8 cellular contexts compared by ENCODE assay signal in genomic region chr17:28854457-28855382, GRCh38. TPM values are rescaled to one million over a fixed set of nuclear protein-coding genes. Genes with fewer than 3 reads are reported as not detected.
A peak's percentile ranks its signal among the peaks of the same experiment; 100 is the strongest.
DNase-seq lines count a peak whose midpoint lies in the region; ATAC-seq and TF ChIP-seq lines count a peak whose summit lies in the region.

Gene ERAL1 (plus strand): TSS chr17:28855016. CDS start chr17:28855035, 19 bp downstream.

- ATAC-seq in HG02763 (IDR thresholded peaks at IDR 0.05; ENCODE audit: unreplicated experiment) (peak; percentile 92), heart right ventricle (peak; percentile 98 to 100 (median 99)), upper lobe of left lung (ENCODE audit: low FRiP score in 2 of 2) (peak; percentile 96 to 99)

- peak in 3 of 4 donors; percentile 23 to 73 (median 56) for TF ChIP-seq POLR2A in upper lobe of left lung (IDR thresholded peaks at IDR 0.05)

- DNase-seq in GM12865 (ENCODE audit: low read depth) (peak; percentile 90), NCI-H1436 (lab: John Stamatoyannopoulos, UW) (peak; percentile 90), amniotic epithelial cell (ENCODE audit: low read depth) (peak; percentile 81), heart right ventricle (peak; percentile 76 to 87), posterior vena cava (ENCODE audit: low spot score) (peak; percentile 95), upper lobe of left lung (peak; percentile 89 to 90)

- H3K27me3 Mint-ChIP-seq in T-helper 1 cell treated with Interleukin-12 subunit alpha and Interleukin-12 subunit beta and Interleukin-4 antibody, amounts not matched to agents 30 μg/mL and 1 μg/mL, for 36 hours (ENCODE audit: low read depth) = no peaks in the 10 kb centered on the region

- H3K27ac ChIP-seq in heart right ventricle (peak within 1 kb of the TSS; percentile 44 to 87 (median 75)), upper lobe of left lung (peak within 1 kb of the TSS; percentile 62 to 84 (median 71))

- H3K4me3 Mint-ChIP-seq in T-helper 1 cell treated with Interleukin-12 subunit alpha and Interleukin-12 subunit beta and Interleukin-4 antibody, amounts not matched to agents 30 μg/mL and 1 μg/mL, for 36 hours = peak within 1 kb of the TSS; percentile 92

- H3K36me3 ChIP-seq in heart right ventricle (peaks cover 0 to 38% (median 17%) of the 10 kb centered on the region in 9 donors), upper lobe of left lung (peaks cover 11 to 35% (median 26%) of the 10 kb centered on the region in 4 donors)

- H3K4me1 ChIP-seq in heart right ventricle (peaks cover 5 to 16% (median 12%) of the 10 kb centered on the region in 9 donors), upper lobe of left lung (peaks cover 8 to 15% (median 10%) of the 10 kb centered on the region in 4 donors)

- peaks cover 16% of the 10 kb centered on the region for H3K36me3 Mint-ChIP-seq in T-helper 1 cell treated with Interleukin-12 subunit alpha and Interleukin-12 subunit beta and Interleukin-4 antibody, amounts not matched to agents 30 μg/mL and 1 μg/mL, for 36 hours (ENCODE audit: low read depth)

- no peaks in the 10 kb centered on the region for H3K9me3 ChIP-seq in heart right ventricle
- H3K9me3 ChIP-seq in upper lobe of left lung = no peaks in the 10 kb centered on the region

- intact Hi-C loops in heart right ventricle (cut with DNase I) = loop anchor here in 6 of 10 donors (5.0 to 10.0 kb wide), 5 partner anchors 43 to 90 kb away; partner anchors contain the start of genes DHRS13 (in 2 of the 6) and FLOT2 (in 2 of the 6)
- intact Hi-C loops in posterior vena cava (cut with DNase I) = no loop called here

- peaks cover 13% of the 10 kb centered on the region for H3K4me1 Mint-ChIP-seq in T-helper 1 cell treated with Interleukin-12 subunit alpha and Interleukin-12 subunit beta and Interleukin-4 antibody, amounts not matched to agents 30 μg/mL and 1 μg/mL, for 36 hours (ENCODE audit: low read depth)

- TF ChIP-seq CTCF in GM12865 (IDR thresholded peaks at IDR 0.05; ENCODE audit: insufficient read depth, low read depth, low read length, missing control alignments) (no peak), heart right ventricle (IDR thresholded peaks at IDR 0.05) (no peak), upper lobe of left lung (IDR thresholded peaks at IDR 0.05) (peak in 1 of 6 experiments; percentile 21)

- H3K27me3 ChIP-seq in heart right ventricle (no peaks in the 10 kb centered on the region), upper lobe of left lung (no peaks in the 10 kb centered on the region)

- 0 to 1% methylated on average over 43 of the region's 43 CpGs for WGBS in heart right ventricle, 2 donors
- WGBS in upper lobe of left lung, 2 donors = 0 to 1% methylated on average over 33 to 43 of the region's 43 CpGs

- H3K4me3 ChIP-seq in GM12865 (ENCODE audit: low read depth, low read length) = peak within 1 kb of the TSS; percentile 81
- H3K4me3 ChIP-seq in heart right ventricle = peak within 1 kb of the TSS; percentile 68 to 98 (median 80)
- H3K4me3 ChIP-seq in upper lobe of left lung = peak within 1 kb of the TSS; percentile 55 to 79 (median 66)

- peak within 1 kb of the TSS; percentile 86 for H3K27ac Mint-ChIP-seq in T-helper 1 cell treated with Interleukin-12 subunit alpha and Interleukin-12 subunit beta and Interleukin-4 antibody, amounts not matched to agents 30 μg/mL and 1 μg/mL, for 36 hours

- no peaks in the 10 kb centered on the region for H3K9me3 Mint-ChIP-seq in T-helper 1 cell treated with Interleukin-12 subunit alpha and Interleukin-12 subunit beta and Interleukin-4 antibody, amounts not matched to agents 30 μg/mL and 1 μg/mL, for 36 hours

- TF ChIP-seq EP300 in upper lobe of left lung (IDR thresholded peaks at IDR 0.05) = no peak

RNA-seq across cellular contexts. Expression of gene ERAL1, which starts in this region (rescaled TPM):
- total RNA-seq in heart right ventricle = 10 to 100 TPM; 34.2 to 41.6 (median 39.2) TPM
- 10 to 100 TPM; 32.3 to 48.2 TPM for polyA plus RNA-seq in heart right ventricle
- total RNA-seq in posterior vena cava = 10 to 100 TPM; 22.6 to 24.4 TPM
- total RNA-seq in upper lobe of left lung = 10 to 100 TPM; 22.4 to 41.3 (median 27.7) TPM

Comparison
In these comparisons a context has a peak if more than half of its experiments do, and no peak if none do; other contexts are left out.
1. Peak in every context shown above with its lines: DNase-seq, ATAC-seq, H3K4me3 ChIP-seq and H3K27ac ChIP-seq.
2. intact Hi-C loops: an anchor here in heart right ventricle (5.0 to 10.0 kb wide); none called in posterior vena cava.